12 cellular contexts compared by ENCODE assay signal in genomic region chr5:127080001-127080478, GRCh38. TPM values are rescaled to one million over a fixed set of nuclear protein-coding genes. Genes with fewer than 3 reads are reported as not detected.
DNase-seq lines count a peak whose midpoint lies in the region; ATAC-seq and TF ChIP-seq lines count a peak whose summit lies in the region.
"Had no signal": no experiment of that assay in that cellular context is flagged by ENCODE, and none has a peak within 500 bp of the region (broad histone marks: within the 10 kb centered on the region; RNA-seq: fewer than 3 reads in every experiment).

No MANE protein-coding gene starts in this region.

- no peak overlapping the region for H3K4me3 Mint-ChIP-seq in naive thymus-derived CD4-positive, alpha-beta T cell
- H3K4me3 Mint-ChIP-seq in CD14-positive monocyte: peak overlapping the region in 1 of 2 donors; percentile 13

- POLR2A ChIA-PET in naive thymus-derived CD4-positive, alpha-beta T cell (lab: Charles Lee): no interaction called here

- H3K9ac ChIP-seq in HUES48 (ENCODE audit: low read depth, low read length): no peak overlapping the region

- TF ChIP-seq CTCF in WERI-Rb-1 (IDR thresholded peaks at IDR 0.05; ENCODE audit: low read depth, low read length) (no peak), CD14-positive monocyte (IDR thresholded peaks at IDR 0.05) (no peak)

- no peaks in the 10 kb centered on the region for H3K36me3 ChIP-seq in HUES48 (ENCODE audit: control insufficient read depth, insufficient read depth, low read length)
- no peaks in the 10 kb centered on the region for H3K36me3 ChIP-seq in WERI-Rb-1
- H3K36me3 ChIP-seq in naive thymus-derived CD4-positive, alpha-beta T cell (ENCODE audit: control insufficient read depth in 2 of 3, insufficient read depth in 3 of 3, low read length in 3 of 3): no peaks in the 10 kb centered on the region
- no peaks in the 10 kb centered on the region for H3K36me3 ChIP-seq in MG63
- H3K36me3 ChIP-seq: SJSA1 had no signal

- H3K9me3 ChIP-seq in HUES48 (ENCODE audit: control insufficient read depth, insufficient read depth, low read length) (no peaks in the 10 kb centered on the region), WERI-Rb-1 (ENCODE audit: severe bottlenecking) (no peaks in the 10 kb centered on the region), MG63 (no peaks in the 10 kb centered on the region; the same call in 1 of the 2 replicates)
- H3K9me3 ChIP-seq in naive thymus-derived CD4-positive, alpha-beta T cell (ENCODE audit: control insufficient read depth in 2 of 3, low read length in 3 of 3): no peaks in the 10 kb centered on the region
- H3K9me3 ChIP-seq: SJSA1 had no signal

- H3K4me1 Mint-ChIP-seq in naive thymus-derived CD4-positive, alpha-beta T cell: peaks cover 0 to 3% (median 0%) of the 10 kb centered on the region in 7 donors
- peaks cover 9% of the 10 kb centered on the region for H3K4me1 Mint-ChIP-seq in CD14-positive monocyte

- H3K27me3 ChIP-seq in HUES48 (ENCODE audit: control insufficient read depth, insufficient read depth, low read length) (no peaks in the 10 kb centered on the region), WERI-Rb-1 (ENCODE audit: insufficient read depth, low read depth, severe bottlenecking) (no peaks in the 10 kb centered on the region), MG63 (no peaks in the 10 kb centered on the region; the same call in 1 of the 2 replicates)
- H3K27me3 ChIP-seq in naive thymus-derived CD4-positive, alpha-beta T cell (ENCODE audit: control insufficient read depth in 2 of 2, insufficient read depth in 2 of 2, low read length in 2 of 2): no peaks in the 10 kb centered on the region

- no peak overlapping the region for H3K27ac Mint-ChIP-seq in naive thymus-derived CD4-positive, alpha-beta T cell
- peak overlapping the region in 1 of 7 donors; percentile 5 for H3K27ac Mint-ChIP-seq in CD14-positive monocyte

- H3K27me3 Mint-ChIP-seq in naive thymus-derived CD4-positive, alpha-beta T cell: peaks cover 5 to 14% (median 8%) of the 10 kb centered on the region in 5 donors
- H3K27me3 Mint-ChIP-seq in CD14-positive monocyte (ENCODE audit: low read depth in 3 of 3): no peaks in the 10 kb centered on the region

- DNase-seq in NCI-H510A treated with DMSO at 0.1 percent for 48 hours (lab: John Stamatoyannopoulos, UW) (peak; percentile 69), WERI-Rb-1 (peak; percentile 89), nucleus accumbens (lab: John Stamatoyannopoulos, UW) (no peak), MG63 (no peak), CD14-positive monocyte (ENCODE audit: low spot score) (no peak)
- DNase-seq in naive thymus-derived CD4-positive, alpha-beta T cell: no peak
- DNase-seq in activated CD4-positive, alpha-beta T cell treated with anti-CD3 and anti-CD28 coated beads for 48 hours: no peak
- DNase-seq: kidney; stimulated activated CD4-positive, alpha-beta T cell treated with anti-CD3 and anti-CD28 coated beads, Interleukin-1b, Interleukin-23, amount 100 ng/mL, for 48 hours; stimulated activated naive CD8-positive, alpha-beta T cell treated with anti-CD3 and anti-CD28 coated beads, Interleukin-15, Interleukin-2, amounts not matched to agents 100 U/mL and 50 U/mL, for 24 hours had no signal

- peaks cover 0 to 5% (median 0%) of the 10 kb centered on the region in 5 donors for H3K36me3 Mint-ChIP-seq in naive thymus-derived CD4-positive, alpha-beta T cell
- no peaks in the 10 kb centered on the region for H3K36me3 Mint-ChIP-seq in CD14-positive monocyte

- H3K4me3 ChIP-seq in HUES48 (ENCODE audit: low read depth, low read length) (no peak overlapping the region), WERI-Rb-1 (ENCODE audit: low read depth, low read length) (no peak overlapping the region), MG63 (no peak overlapping the region)
- no peak overlapping the region for H3K4me3 ChIP-seq in naive thymus-derived CD4-positive, alpha-beta T cell (ENCODE audit: low read length)
- H3K4me3 ChIP-seq: SJSA1 had no signal

- H3K27ac ChIP-seq in HUES48 (ENCODE audit: low read depth, low read length): peak overlapping the region; percentile 57
- peak overlapping the region; percentile 59 for H3K27ac ChIP-seq in WERI-Rb-1
- no peak overlapping the region for H3K27ac ChIP-seq in naive thymus-derived CD4-positive, alpha-beta T cell (ENCODE audit: low read depth, low read length)
- H3K27ac ChIP-seq: SJSA1 had no signal

- peak; percentile 58 for ATAC-seq in naive thymus-derived CD4-positive, alpha-beta T cell
- ATAC-seq: stimulated activated naive CD8-positive, alpha-beta T cell treated with anti-CD3 and anti-CD28 coated beads, Interleukin-15, Interleukin-2, amounts not matched to agents 100 U/mL and 50 U/mL, for 24 hours had no signal

- H3K4me1 ChIP-seq in HUES48 (ENCODE audit: control insufficient read depth, insufficient read depth, low read length): peaks cover 54% of the 10 kb centered on the region
- no peaks in the 10 kb centered on the region for H3K4me1 ChIP-seq in naive thymus-derived CD4-positive, alpha-beta T cell (ENCODE audit: control insufficient read depth in 2 of 2, insufficient read depth in 2 of 2, low read length in 2 of 2)
- H3K4me1 ChIP-seq: SJSA1 had no signal

- intact Hi-C loops in naive thymus-derived CD4-positive, alpha-beta T cell (cut with micrococcal nuclease): no loop called here
- intact Hi-C loops in CD14-positive monocyte (cut with micrococcal nuclease): no loop called here

- CTCF ChIA-PET in naive thymus-derived CD4-positive, alpha-beta T cell (lab: Charles Lee): interaction anchor here (0.7 kb wide), 1 partner anchor 779 kb away, joined by 3 read pairs; no protein-coding TSS in a partner anchor

- no peaks in the 10 kb centered on the region for H3K9me3 Mint-ChIP-seq in naive thymus-derived CD4-positive, alpha-beta T cell
- no peaks in the 10 kb centered on the region for H3K9me3 Mint-ChIP-seq in CD14-positive monocyte

RNA-seq across cellular contexts. Expression of gene C5orf63, which starts 6.7 kb away (rescaled TPM):
- total RNA-seq in naive thymus-derived CD4-positive, alpha-beta T cell: 10 to 100 TPM in 4 of 5 experiments, 1 to 10 TPM in 1; 9.2 to 20.7 (median 11.9) TPM
- polyA plus RNA-seq in naive thymus-derived CD4-positive, alpha-beta T cell: 1 to 10 TPM; 4.3 to 4.7 TPM
- total RNA-seq in MG63 (2014; rRNA removed; shearing (Covaris generic); ENCODE audit: low replicate concordance): 2.5 and 12.2 TPM in 2 replicates
- polyA plus RNA-seq in CD14-positive monocyte: 1 to 10 TPM in 1 of 2 donors, not detected in 1; 1.5 TPM

RNA-seq across cellular contexts. Expression of gene MARCHF3, which starts 49.7 kb away (rescaled TPM):
- 10 to 100 TPM in 3 of 5 experiments, 1 to 10 TPM in 2; 3.1 to 15.4 (median 13.0) TPM for total RNA-seq in naive thymus-derived CD4-positive, alpha-beta T cell
- 10 to 100 TPM; 10.8 to 14.9 TPM for polyA plus RNA-seq in naive thymus-derived CD4-positive, alpha-beta T cell
- total RNA-seq in MG63 (2014; rRNA removed; shearing (Covaris generic); ENCODE audit: low replicate concordance): 5.2 and 6.9 TPM in 2 replicates
- polyA plus RNA-seq in CD14-positive monocyte: 1 to 10 TPM in 1 of 2 donors, under 1 TPM in 1; 0.88 to 1.6 TPM

Comparison
In these comparisons a context has a peak if more than half of its experiments do, and no peak if none do; other contexts are left out.
1. DNase-seq: peak in NCI-H510A treated with DMSO at 0.1 percent for 48 hours (single experiment) and WERI-Rb-1 (single experiment); none in naive thymus-derived CD4-positive, alpha-beta T cell (0 of 9), activated CD4-positive, alpha-beta T cell treated with anti-CD3 and anti-CD28 coated beads for 48 hours (single experiment), nucleus accumbens (0 of 56), MG63 (single experiment) and CD14-positive monocyte (single experiment).